Comparison of ENCODE assay signal across 1 cellular context in the genomic region with DNA sequence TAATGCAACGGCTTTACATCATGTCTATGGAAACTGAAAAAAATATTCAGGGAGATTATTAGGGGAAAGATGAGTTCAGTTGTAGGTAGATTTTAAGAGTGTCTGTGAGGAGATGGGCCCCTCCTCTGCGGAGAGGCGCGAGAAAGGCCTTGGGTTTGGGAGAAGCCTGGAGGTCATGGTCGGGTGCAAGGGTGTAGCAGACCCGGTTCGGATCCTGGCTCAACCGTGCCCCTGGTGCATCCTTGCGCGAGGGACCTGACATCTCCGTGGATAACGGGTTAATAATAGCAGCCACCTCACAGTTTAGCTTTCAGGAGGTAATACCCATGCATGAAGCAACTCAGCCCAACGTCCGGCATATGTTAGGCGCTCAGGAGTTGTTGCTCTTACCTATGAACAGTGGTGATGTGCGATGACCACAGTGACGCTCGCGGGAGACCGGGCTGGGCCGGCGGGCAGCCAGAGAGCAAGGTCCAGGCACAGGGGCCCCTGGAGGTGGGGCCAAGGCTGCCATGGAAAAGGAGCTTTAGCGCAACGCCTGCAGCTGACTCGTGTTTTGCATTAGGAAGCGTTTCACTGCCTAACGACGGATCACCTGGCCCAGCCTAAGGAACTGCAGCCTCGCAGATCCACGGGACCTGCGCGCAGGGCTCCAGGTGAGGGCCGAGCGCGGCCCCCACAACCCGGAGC.
TF ChIP-seq lines count a peak whose summit lies in the region.

No MANE protein-coding gene starts in this region.

TF ChIP-seq in HepG2, 621 proteins besides CTCF, POLR2A, EP300 and RAD21 (continued from another document):
- TF ChIP-seq, protein P1, sequence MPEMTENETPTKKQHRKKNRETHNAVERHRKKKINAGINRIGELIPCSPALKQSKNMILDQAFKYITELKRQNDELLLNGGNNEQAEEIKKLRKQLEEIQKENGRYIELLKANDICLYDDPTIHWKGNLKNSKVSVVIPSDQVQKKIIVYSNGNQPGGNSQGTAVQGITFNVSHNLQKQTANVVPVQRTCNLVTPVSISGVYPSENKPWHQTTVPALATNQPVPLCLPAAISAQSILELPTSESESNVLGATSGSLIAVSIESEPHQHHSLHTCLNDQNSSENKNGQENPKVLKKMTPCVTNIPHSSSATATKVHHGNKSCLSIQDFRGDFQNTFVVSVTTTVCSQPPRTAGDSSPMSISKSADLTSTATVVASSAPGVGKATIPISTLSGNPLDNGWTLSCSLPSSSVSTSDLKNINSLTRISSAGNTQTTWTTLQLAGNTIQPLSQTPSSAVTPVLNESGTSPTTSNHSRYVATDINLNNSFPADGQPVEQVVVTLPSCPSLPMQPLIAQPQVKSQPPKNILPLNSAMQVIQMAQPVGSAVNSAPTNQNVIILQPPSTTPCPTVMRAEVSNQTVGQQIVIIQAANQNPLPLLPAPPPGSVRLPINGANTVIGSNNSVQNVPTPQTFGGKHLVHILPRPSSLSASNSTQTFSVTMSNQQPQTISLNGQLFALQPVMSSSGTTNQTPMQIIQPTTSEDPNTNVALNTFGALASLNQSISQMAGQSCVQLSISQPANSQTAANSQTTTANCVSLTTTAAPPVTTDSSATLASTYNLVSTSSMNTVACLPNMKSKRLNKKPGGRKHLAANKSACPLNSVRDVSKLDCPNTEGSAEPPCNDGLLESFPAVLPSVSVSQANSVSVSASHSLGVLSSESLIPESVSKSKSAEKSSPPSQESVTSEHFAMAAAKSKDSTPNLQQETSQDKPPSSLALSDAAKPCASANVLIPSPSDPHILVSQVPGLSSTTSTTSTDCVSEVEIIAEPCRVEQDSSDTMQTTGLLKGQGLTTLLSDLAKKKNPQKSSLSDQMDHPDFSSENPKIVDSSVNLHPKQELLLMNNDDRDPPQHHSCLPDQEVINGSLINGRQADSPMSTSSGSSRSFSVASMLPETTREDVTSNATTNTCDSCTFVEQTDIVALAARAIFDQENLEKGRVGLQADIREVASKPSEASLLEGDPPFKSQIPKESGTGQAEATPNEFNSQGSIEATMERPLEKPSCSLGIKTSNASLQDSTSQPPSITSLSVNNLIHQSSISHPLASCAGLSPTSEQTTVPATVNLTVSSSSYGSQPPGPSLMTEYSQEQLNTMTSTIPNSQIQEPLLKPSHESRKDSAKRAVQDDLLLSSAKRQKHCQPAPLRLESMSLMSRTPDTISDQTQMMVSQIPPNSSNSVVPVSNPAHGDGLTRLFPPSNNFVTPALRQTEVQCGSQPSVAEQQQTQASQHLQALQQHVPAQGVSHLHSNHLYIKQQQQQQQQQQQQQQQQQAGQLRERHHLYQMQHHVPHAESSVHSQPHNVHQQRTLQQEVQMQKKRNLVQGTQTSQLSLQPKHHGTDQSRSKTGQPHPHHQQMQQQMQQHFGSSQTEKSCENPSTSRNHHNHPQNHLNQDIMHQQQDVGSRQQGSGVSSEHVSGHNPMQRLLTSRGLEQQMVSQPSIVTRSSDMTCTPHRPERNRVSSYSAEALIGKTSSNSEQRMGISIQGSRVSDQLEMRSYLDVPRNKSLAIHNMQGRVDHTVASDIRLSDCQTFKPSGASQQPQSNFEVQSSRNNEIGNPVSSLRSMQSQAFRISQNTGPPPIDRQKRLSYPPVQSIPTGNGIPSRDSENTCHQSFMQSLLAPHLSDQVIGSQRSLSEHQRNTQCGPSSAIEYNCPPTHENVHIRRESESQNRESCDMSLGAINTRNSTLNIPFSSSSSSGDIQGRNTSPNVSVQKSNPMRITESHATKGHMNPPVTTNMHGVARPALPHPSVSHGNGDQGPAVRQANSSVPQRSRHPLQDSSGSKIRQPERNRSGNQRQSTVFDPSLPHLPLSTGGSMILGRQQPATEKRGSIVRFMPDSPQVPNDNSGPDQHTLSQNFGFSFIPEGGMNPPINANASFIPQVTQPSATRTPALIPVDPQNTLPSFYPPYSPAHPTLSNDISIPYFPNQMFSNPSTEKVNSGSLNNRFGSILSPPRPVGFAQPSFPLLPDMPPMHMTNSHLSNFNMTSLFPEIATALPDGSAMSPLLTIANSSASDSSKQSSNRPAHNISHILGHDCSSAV (CRISPR knock-in tag; IDR thresholded peaks at IDR 0.05; ENCODE audit: borderline replicate concordance): no peak
- TF ChIP-seq, protein P2, sequence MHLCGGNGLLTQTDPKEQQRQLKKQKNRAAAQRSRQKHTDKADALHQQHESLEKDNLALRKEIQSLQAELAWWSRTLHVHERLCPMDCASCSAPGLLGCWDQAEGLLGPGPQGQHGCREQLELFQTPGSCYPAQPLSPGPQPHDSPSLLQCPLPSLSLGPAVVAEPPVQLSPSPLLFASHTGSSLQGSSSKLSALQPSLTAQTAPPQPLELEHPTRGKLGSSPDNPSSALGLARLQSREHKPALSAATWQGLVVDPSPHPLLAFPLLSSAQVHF (CRISPR knock-in tag; IDR thresholded peaks at IDR 0.05): no peak
- TF ChIP-seq ZNF441 (CRISPR knock-in tag; IDR thresholded peaks at IDR 0.05; ENCODE audit: borderline replicate concordance) (0 out of 2 replicates have a peak, but pooled peaks have one; percentile 46), HNF4A (CRISPR knock-in tag; IDR thresholded peaks at IDR 0.05) (peak; percentile 81), ZNF644 (CRISPR knock-in tag; IDR thresholded peaks at IDR 0.05; ENCODE audit: low read depth) (peak; percentile 72; the same call in 1 of the 2 replicates), ZNF687 (CRISPR knock-in tag; IDR thresholded peaks at IDR 0.05) (peak; percentile 53)
